In genomic region chr12:131509706-131510105, GRCh38 we compare ENCODE assay signal across 18 cellular contexts.
DNase-seq lines count a peak whose midpoint lies in the region; ATAC-seq and TF ChIP-seq lines count a peak whose summit lies in the region.
"Had no signal": no experiment of that assay in that cellular context is flagged by ENCODE, and none has a peak within 500 bp of the region (broad histone marks: within the 10 kb centered on the region; RNA-seq: fewer than 3 reads in every experiment).

No MANE protein-coding gene starts in this region.

- no peaks in the 10 kb centered on the region for H3K27me3 ChIP-seq in upper lobe of right lung
- H3K27me3 ChIP-seq: Peyer's patch, SJCRH30 had no signal

- peak overlapping the region; percentile 64 for H3K27ac Mint-ChIP-seq in glutamatergic neuron (ENCODE audit: unreplicated experiment)

- peaks cover 13% of the 10 kb centered on the region for H3K9me3 Mint-ChIP-seq in glutamatergic neuron (ENCODE audit: unreplicated experiment)

- H3K27ac ChIP-seq in upper lobe of right lung, result no peak overlapping the region
- H3K27ac ChIP-seq: C4-2B, GM23248, Peyer's patch, SJCRH30 had no signal

- H3K36me3 Mint-ChIP-seq in glutamatergic neuron (ENCODE audit: unreplicated experiment), result no peaks in the 10 kb centered on the region

- no peaks in the 10 kb centered on the region for H3K4me1 ChIP-seq in upper lobe of right lung
- H3K4me1 ChIP-seq: HAP-1, Peyer's patch, SJCRH30 had no signal

- H3K4me3 Mint-ChIP-seq in glutamatergic neuron (ENCODE audit: unreplicated experiment), result no peak overlapping the region

- no peak for TF ChIP-seq CTCF in glutamatergic neuron (IDR thresholded peaks at IDR 0.05; ENCODE audit: partially characterized antibody, unreplicated experiment)
- TF ChIP-seq CTCF in upper lobe of right lung (IDR thresholded peaks at IDR 0.05), result no peak

- no peaks in the 10 kb centered on the region for H3K9me3 ChIP-seq in upper lobe of right lung
- H3K9me3 ChIP-seq: HAP-1, Peyer's patch, SJCRH30 had no signal

- no peaks in the 10 kb centered on the region for H3K36me3 ChIP-seq in upper lobe of right lung
- H3K36me3 ChIP-seq: HAP-1, Peyer's patch, SJCRH30 had no signal

- peaks cover 26% of the 10 kb centered on the region for H3K4me1 Mint-ChIP-seq in glutamatergic neuron (ENCODE audit: low read depth, unreplicated experiment)

- H3K4me3 ChIP-seq in upper lobe of right lung, result no peak overlapping the region
- H3K4me3 ChIP-seq: GM23248, HAP-1, Peyer's patch, SJCRH30 had no signal

- intact Hi-C loops in upper lobe of right lung (cut with DNase I), result no loop called here

- peaks cover 16% of the 10 kb centered on the region for H3K27me3 Mint-ChIP-seq in glutamatergic neuron (ENCODE audit: unreplicated experiment)

- DNase-seq in NCI-H82 (lab: John Stamatoyannopoulos, UW) (peak; percentile 55), NCI-H82 treated with DMSO at 0.1 percent for 48 hours (lab: John Stamatoyannopoulos, UW; ENCODE audit: unreplicated experiment) (no peak), NCI-H69 (lab: John Stamatoyannopoulos, UW) (peak; percentile 3), glutamatergic neuron (no peak), upper lobe of right lung (peak; percentile 78), 8988T (no peak)
- DNase-seq in stimulated activated CD4-positive, alpha-beta T cell treated with anti-CD3 and anti-CD28 coated beads, Interleukin-15, amount 100 ng/mL, for 24 hours, result no peak
- DNase-seq: DMS79, GM23248, Karpas-422, MV-4-11, NCI-H187, NCI-H774, SJCRH30 had no signal

- ATAC-seq in upper lobe of right lung (peak; percentile 69), GM19395 (IDR thresholded peaks at IDR 0.05; ENCODE audit: unreplicated experiment) (no peak)

Comparison
In these comparisons a context has a peak if more than half of its experiments do, and no peak if none do; other contexts are left out.
1. DNase-seq: peak in NCI-H82 (single experiment), NCI-H69 (single experiment) and upper lobe of right lung (single experiment); none in NCI-H82 treated with DMSO at 0.1 percent for 48 hours (single experiment), glutamatergic neuron (single experiment), stimulated activated CD4-positive, alpha-beta T cell treated with anti-CD3 and anti-CD28 coated beads, Interleukin-15, amount 100 ng/mL, for 24 hours (single experiment) and 8988T (single experiment).